ENCODE assay signal across 32 cellular contexts in genomic region chr1:110576441-110576840, GRCh38. TPM values are rescaled to one million over a fixed set of nuclear protein-coding genes. Genes with fewer than 3 reads are reported as not detected.
"Had no signal": no experiment of that assay in that cellular context is flagged by ENCODE, and none has a peak within 500 bp of the region (broad histone marks: within the 10 kb centered on the region; RNA-seq: fewer than 3 reads in every experiment).

No MANE protein-coding gene starts in this region.

- ATAC-seq: stimulated activated effector memory CD8-positive, alpha-beta T cell treated with anti-CD3 and anti-CD28 coated beads, Interleukin-12 subunit alpha, Interleukin-12 subunit beta, amount 100 ng/mL, for 72 hours; stimulated activated memory B cell treated with anti-CD40 and anti-IgM and Interleukin-4, amounts not matched to agents 10 μg/mL and 1 μg/mL and 100 μg/mL, for 72 hours; stimulated activated naive B cell treated with anti-CD40 and anti-IgM and Interleukin-4, amounts not matched to agents 10 μg/mL and 1 μg/mL and 100 μg/mL, for 72 hours; stimulated activated naive CD8-positive, alpha-beta T cell treated with anti-CD3 and anti-CD28 coated beads, Interleukin-15, amount 100 ng/mL, for 72 hours; stimulated activated naive CD8-positive, alpha-beta T cell treated with anti-CD3 and anti-CD28 coated beads, Interleukin-15, Interleukin-2, amounts not matched to agents 100 U/mL and 50 U/mL, for 24 hours; upper lobe of right lung had no signal

- DNase-seq: stimulated activated CD4-positive, alpha-beta T cell treated with anti-CD3 and anti-CD28 coated beads, Interleukin-2, amount 100 ng/mL, for 48 hours; stimulated activated CD4-positive, alpha-beta T cell treated with anti-CD3 and anti-CD28 coated beads, Interleukin-4, amount 100 ng/mL, for 1 hour; stimulated activated CD4-positive, alpha-beta T cell treated with anti-CD3 and anti-CD28 coated beads, Interleukin-4, amount 100 ng/mL, for 24 hours; stimulated activated CD4-positive, alpha-beta T cell treated with anti-CD3 and anti-CD28 coated beads, Interleukin-4, amount 100 ng/mL, for 4 hours; stimulated activated CD8-positive, alpha-beta memory T cell treated with anti-CD3 and anti-CD28 coated beads, Interleukin-4, amount 100 ng/mL, for 48 hours; stimulated activated naive B cell treated with anti-CD40 and anti-IgM and Interleukin-4, amounts not matched to agents 10 μg/mL and 1 μg/mL and 100 μg/mL, for 72 hours; stimulated activated naive CD4-positive, alpha-beta T cell; stimulated activated naive CD4-positive, alpha-beta T cell treated with Interleukin-2 at 50 U/mL for 16 hours; stimulated activated naive CD8-positive, alpha-beta T cell treated with anti-CD3 and anti-CD28 coated beads, Interleukin-15, amount 100 ng/mL, for 72 hours; stimulated activated naive CD8-positive, alpha-beta T cell treated with anti-CD3 and anti-CD28 coated beads, Interleukin-15, Interleukin-2, amounts not matched to agents 100 U/mL and 50 U/mL, for 24 hours; stomach; substantia nigra; testis; thyroid gland; tibial artery; transverse colon; trophoblast cell; upper lobe of left lung; upper lobe of right lung; uterus had no signal

- H3K27ac Mint-ChIP-seq: stimulated activated effector memory CD8-positive, alpha-beta T cell treated with anti-CD3 and anti-CD28 coated beads, Interleukin-12 subunit alpha, Interleukin-12 subunit beta, amount 100 ng/mL, for 72 hours; stimulated activated memory B cell treated with anti-CD40 and anti-IgM and Interleukin-4, amounts not matched to agents 10 μg/mL and 1 μg/mL and 100 μg/mL, for 72 hours; stimulated activated naive B cell treated with anti-CD40 and anti-IgM and Interleukin-4, amounts not matched to agents 10 μg/mL and 1 μg/mL and 100 μg/mL, for 72 hours; stimulated activated naive CD8-positive, alpha-beta T cell treated with anti-CD3 and anti-CD28 coated beads, Interleukin-15, amount 100 ng/mL, for 72 hours; stimulated activated naive CD8-positive, alpha-beta T cell treated with anti-CD3 and anti-CD28 coated beads, Interleukin-15, Interleukin-2, amounts not matched to agents 100 ng/mL and 50 ng/mL, for 24 hours; type B pancreatic cell had no signal

- H3K36me3 ChIP-seq: stomach, suprapubic skin, thoracic aorta, thyroid gland, tibial artery, tibial nerve, transverse colon, upper lobe of left lung, upper lobe of right lung, uterus, vagina had no signal

- H3K9me3 Mint-ChIP-seq: stimulated activated effector memory CD8-positive, alpha-beta T cell treated with anti-CD3 and anti-CD28 coated beads, Interleukin-12 subunit alpha, Interleukin-12 subunit beta, amount 100 ng/mL, for 72 hours; stimulated activated memory B cell treated with anti-CD40 and anti-IgM and Interleukin-4, amounts not matched to agents 10 μg/mL and 1 μg/mL and 100 μg/mL, for 72 hours; stimulated activated naive B cell treated with anti-CD40 and anti-IgM and Interleukin-4, amounts not matched to agents 10 μg/mL and 1 μg/mL and 100 μg/mL, for 72 hours; stimulated activated naive CD8-positive, alpha-beta T cell treated with anti-CD3 and anti-CD28 coated beads, Interleukin-15, amount 100 ng/mL, for 72 hours; stimulated activated naive CD8-positive, alpha-beta T cell treated with anti-CD3 and anti-CD28 coated beads, Interleukin-15, Interleukin-2, amounts not matched to agents 100 ng/mL and 50 ng/mL, for 24 hours; type B pancreatic cell had no signal

- H3K27ac ChIP-seq: stomach, suprapubic skin, testis, thoracic aorta, thyroid gland, tibial artery, tibial nerve, transverse colon, upper lobe of left lung, upper lobe of right lung, uterus, vagina had no signal

- H3K36me3 Mint-ChIP-seq: stimulated activated effector memory CD8-positive, alpha-beta T cell treated with anti-CD3 and anti-CD28 coated beads, Interleukin-12 subunit alpha, Interleukin-12 subunit beta, amount 100 ng/mL, for 72 hours; stimulated activated memory B cell treated with anti-CD40 and anti-IgM and Interleukin-4, amounts not matched to agents 10 μg/mL and 1 μg/mL and 100 μg/mL, for 72 hours; stimulated activated naive B cell treated with anti-CD40 and anti-IgM and Interleukin-4, amounts not matched to agents 10 μg/mL and 1 μg/mL and 100 μg/mL, for 72 hours; type B pancreatic cell had no signal

- H3K9me3 ChIP-seq: stomach, suprapubic skin, testis, thoracic aorta, thyroid gland, tibial artery, tibial nerve, transverse colon, upper lobe of left lung, upper lobe of right lung, uterus, vagina had no signal

- H3K4me3 Mint-ChIP-seq: stimulated activated effector memory CD8-positive, alpha-beta T cell treated with anti-CD3 and anti-CD28 coated beads, Interleukin-12 subunit alpha, Interleukin-12 subunit beta, amount 100 ng/mL, for 72 hours; stimulated activated memory B cell treated with anti-CD40 and anti-IgM and Interleukin-4, amounts not matched to agents 10 μg/mL and 1 μg/mL and 100 μg/mL, for 72 hours; stimulated activated naive B cell treated with anti-CD40 and anti-IgM and Interleukin-4, amounts not matched to agents 10 μg/mL and 1 μg/mL and 100 μg/mL, for 72 hours; stimulated activated naive CD8-positive, alpha-beta T cell treated with anti-CD3 and anti-CD28 coated beads, Interleukin-15, amount 100 ng/mL, for 72 hours; stimulated activated naive CD8-positive, alpha-beta T cell treated with anti-CD3 and anti-CD28 coated beads, Interleukin-15, Interleukin-2, amounts not matched to agents 100 ng/mL and 50 ng/mL, for 24 hours; type B pancreatic cell had no signal

- H3K4me1 Mint-ChIP-seq: stimulated activated effector memory CD8-positive, alpha-beta T cell treated with anti-CD3 and anti-CD28 coated beads, Interleukin-12 subunit alpha, Interleukin-12 subunit beta, amount 100 ng/mL, for 72 hours; stimulated activated memory B cell treated with anti-CD40 and anti-IgM and Interleukin-4, amounts not matched to agents 10 μg/mL and 1 μg/mL and 100 μg/mL, for 72 hours; stimulated activated naive B cell treated with anti-CD40 and anti-IgM and Interleukin-4, amounts not matched to agents 10 μg/mL and 1 μg/mL and 100 μg/mL, for 72 hours; stimulated activated naive CD8-positive, alpha-beta T cell treated with anti-CD3 and anti-CD28 coated beads, Interleukin-15, amount 100 ng/mL, for 72 hours had no signal

- H3K4me3 ChIP-seq: stomach, suprapubic skin, testis, thoracic aorta, thyroid gland, tibial artery, tibial nerve, transverse colon, upper lobe of left lung, upper lobe of right lung, uterus, vagina had no signal

- H3K27me3 ChIP-seq: testis, thyroid gland, tibial artery, tibial nerve, upper lobe of left lung, uterus, vagina had no signal

- H3K4me1 ChIP-seq: suprapubic skin, testis, thyroid gland, transverse colon, upper lobe of left lung, upper lobe of right lung, uterus, vagina had no signal

RNA-seq across cellular contexts. Expression of gene KCNA10, which starts 57.5 kb away (rescaled TPM):
- total RNA-seq: subcutaneous adipose tissue, suprapubic skin, temporal lobe, thoracic aorta, thyroid gland, tibial nerve, transverse colon, upper lobe of left lung, upper lobe of right lung, ureter, urinary bladder, uterus, vagina had no signal
- polyA plus RNA-seq: urinary bladder had no signal
